8 cellular contexts compared by ENCODE assay signal in genomic region chr14:74491952-74492351, GRCh38. TPM values are rescaled to one million over a fixed set of nuclear protein-coding genes. Genes with fewer than 3 reads are reported as not detected.
DNase-seq lines count a peak whose midpoint lies in the region; ATAC-seq and TF ChIP-seq lines count a peak whose summit lies in the region.

No MANE protein-coding gene starts in this region.

- H3K9me3 Mint-ChIP-seq in endothelial cell (ENCODE audit: unreplicated experiment), result no peaks in the 10 kb centered on the region

- H3K4me1 Mint-ChIP-seq in endothelial cell (ENCODE audit: unreplicated experiment), result peaks cover 11% of the 10 kb centered on the region

- peaks cover 5% of the 10 kb centered on the region for H3K36me3 ChIP-seq in neuron (ENCODE audit: insufficient read depth, low read length)

- no peaks in the 10 kb centered on the region for H3K27me3 ChIP-seq in neuron (ENCODE audit: insufficient read depth, low read length)

- DNase-seq in GM12865 (ENCODE audit: low read depth) (peak; percentile 69), NCI-H460 (ENCODE audit: extremely low read depth, low read depth) (peak; percentile 40), endothelial cell (ENCODE audit: low spot score) (no peak)
- DNase-seq in activated CD4-positive, CD25-positive, alpha-beta regulatory T cell (lab: John Stamatoyannopoulos, UW), result no peak

- ATAC-seq in HG02981 (IDR thresholded peaks at IDR 0.05; ENCODE audit: unreplicated experiment) (no peak), HG03095 (IDR thresholded peaks at IDR 0.05; ENCODE audit: unreplicated experiment) (no peak), HG02678 (IDR thresholded peaks at IDR 0.05; ENCODE audit: unreplicated experiment) (no peak)

- no peak overlapping the region for H3K27ac Mint-ChIP-seq in endothelial cell (ENCODE audit: unreplicated experiment)

- peaks cover 20% of the 10 kb centered on the region for H3K4me1 ChIP-seq in neuron (ENCODE audit: insufficient read depth, low read length)

- peak; percentile 38 for TF ChIP-seq CTCF in GM12865 (IDR thresholded peaks at IDR 0.05; ENCODE audit: insufficient read depth, low read depth, low read length, missing control alignments)
- peak; percentile 15 for TF ChIP-seq CTCF in endothelial cell (IDR thresholded peaks at IDR 0.05; ENCODE audit: unreplicated experiment)

- peak overlapping the region; percentile 92 for H2AFZ ChIP-seq in neuron (ENCODE audit: low read depth, low read length)

- H3K9me3 ChIP-seq in neuron (ENCODE audit: low read length), result no peaks in the 10 kb centered on the region

- H3K36me3 Mint-ChIP-seq in endothelial cell (ENCODE audit: low read depth, unreplicated experiment), result no peaks in the 10 kb centered on the region

- H3K4me3 ChIP-seq in GM12865 (ENCODE audit: low read depth, low read length) (peak overlapping the region; percentile 54), neuron (ENCODE audit: low read length) (peak overlapping the region; percentile 99)

- no peak overlapping the region for H3K4me3 Mint-ChIP-seq in endothelial cell (ENCODE audit: unreplicated experiment)

- peaks cover 2% of the 10 kb centered on the region for H3K27me3 Mint-ChIP-seq in endothelial cell (ENCODE audit: unreplicated experiment)

RNA-seq across cellular contexts. Expression of gene NPC2, which starts 1.2 kb away (rescaled TPM):
- 59.3 and 74.8 TPM in 2 replicates for total RNA-seq in NCI-H460 (2014; rRNA removed; shearing (Covaris generic))
- 53.5 and 81.7 TPM in 2 replicates for polyA plus RNA-seq in NCI-H460 (2014; cell fraction: nucleus; rRNA removed)
- total RNA-seq in endothelial cell (ENCODE audit: unreplicated experiment), result 246 TPM

RNA-seq across cellular contexts. Expression of gene ISCA2, which starts 1.6 kb away (rescaled TPM):
- total RNA-seq in NCI-H460 (2014; rRNA removed; shearing (Covaris generic)), result 18.4 and 24.3 TPM in 2 replicates
- 27.3 and 39.7 TPM in 2 replicates for polyA plus RNA-seq in NCI-H460 (2014; cell fraction: nucleus; rRNA removed)
- total RNA-seq in endothelial cell (ENCODE audit: unreplicated experiment), result 31.4 TPM

Comparison
In these comparisons a context has a peak if more than half of its experiments do, and no peak if none do; other contexts are left out.
1. DNase-seq: peak in GM12865 (single experiment) and NCI-H460 (single experiment); none in endothelial cell (single experiment) and activated CD4-positive, CD25-positive, alpha-beta regulatory T cell (0 of 4).